In the genomic region with DNA sequence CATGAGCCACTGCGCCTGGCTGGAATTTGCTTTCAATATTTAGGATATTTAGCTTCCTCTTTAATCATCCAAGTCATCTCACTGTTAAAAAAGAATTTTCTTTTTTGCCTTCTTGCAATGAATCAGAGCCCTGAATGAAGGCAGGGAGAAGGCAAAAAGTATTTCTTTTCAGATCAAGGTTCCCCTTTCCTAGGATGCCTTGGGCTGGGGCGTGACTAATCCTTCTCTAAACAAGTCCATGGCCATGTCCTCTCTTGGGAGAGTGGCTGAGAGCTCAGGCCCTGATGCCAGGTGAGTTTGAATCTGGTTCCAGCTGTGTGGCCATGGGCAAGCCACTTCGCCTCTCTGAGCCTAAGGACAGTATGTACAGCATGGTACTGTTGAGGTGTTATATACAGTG, we compare ENCODE assay signal across 24 cellular contexts.
DNase-seq lines count a peak whose midpoint lies in the region; ATAC-seq and TF ChIP-seq lines count a peak whose summit lies in the region.
"Had no signal": no experiment of that assay in that cellular context is flagged by ENCODE, and none has a peak within 500 bp of the region (broad histone marks: within the 10 kb centered on the region; RNA-seq: fewer than 3 reads in every experiment).

No MANE protein-coding gene starts in this region.

- H3K4me3 Mint-ChIP-seq in HFFc6 = no peak overlapping the region
- H3K4me3 Mint-ChIP-seq: activated B cell treated with CpG ODN at 0.5 μM for 24 hours; activated naive CD8-positive, alpha-beta T cell treated with anti-CD3 and anti-CD28 coated beads, Interleukin-2, amount 50 U/mL, for 24 hours; stimulated activated memory B cell treated with anti-CD40 and anti-IgM and Interleukin-4, amounts not matched to agents 10 μg/mL and 1 μg/mL and 100 μg/mL, for 72 hours had no signal

- no peaks in the 10 kb centered on the region for H3K79me1 ChIP-seq in trophoblast cell (ENCODE audit: low read length)

- H3K27me3 ChIP-seq in trophoblast cell (ENCODE audit: insufficient read depth, low read length) = no peaks in the 10 kb centered on the region
- H3K27me3 ChIP-seq: BLaER1 treated with 17β-estradiol and CSF1 and Interleukin-3, amounts not matched to agents 10 nM and 100 nM; brain microvascular endothelial cell; testis had no signal

- DNase-seq in EH (ENCODE audit: low read depth) = peak; percentile 41
- DNase-seq in HFFc6 = peak; percentile 19
- peak; percentile 15 for DNase-seq in fibroblast of the aortic adventitia (ENCODE audit: low read depth)
- peak; percentile 39 to 75 for DNase-seq in trophoblast cell
- no peak for DNase-seq in activated naive CD4-positive, alpha-beta T cell treated with Interleukin-2 at 50 U/mL for 16 hours
- DNase-seq: activated B cell treated with CpG ODN at 0.5 μM for 24 hours; activated CD4-positive, alpha-beta T cell treated with anti-CD3 and anti-CD28 coated beads, Interleukin-2, amount 50 U/mL, for 48 hours; activated naive CD8-positive, alpha-beta T cell treated with anti-CD3 and anti-CD28 coated beads, Interleukin-2, amount 50 U/mL, for 24 hours; brain microvascular endothelial cell; cortex of kidney; KG1; mammary epithelial cell; NCI-H146; NCI-H2171; NCI-H510A treated with DMSO at 0.1 percent for 48 hours; NK-92 treated with Interleukin-12 subunit alpha and Interleukin-12 subunit beta, amount 100 ng/mL, for 24 hours; SIG-M5; stimulated activated CD4-positive, alpha-beta T cell treated with anti-CD3 and anti-CD28 coated beads, Interleukin-4, amount 100 ng/mL, for 1 hour; testis had no signal

- H3K4me3 ChIP-seq in fibroblast of the aortic adventitia (ENCODE audit: low read depth, low read length) (no peak overlapping the region), trophoblast cell (ENCODE audit: low read depth, low read length) (no peak overlapping the region)
- H3K4me3 ChIP-seq: BLaER1 treated with 17β-estradiol and CSF1 and Interleukin-3, amounts not matched to agents 10 nM and 100 nM; testis had no signal

- ATAC-seq in GM21526 (IDR thresholded peaks at IDR 0.05; ENCODE audit: low FRiP score, unreplicated experiment) (no peak), GM21619 (IDR thresholded peaks at IDR 0.05; ENCODE audit: unreplicated experiment) (no peak), GM19023 (IDR thresholded peaks at IDR 0.05; ENCODE audit: unreplicated experiment) (no peak)
- ATAC-seq: activated naive CD8-positive, alpha-beta T cell treated with anti-CD3 and anti-CD28 coated beads, Interleukin-2, amount 50 U/mL, for 24 hours; stimulated activated memory B cell treated with anti-CD40 and anti-IgM and Interleukin-4, amounts not matched to agents 10 μg/mL and 1 μg/mL and 100 μg/mL, for 72 hours had no signal

- H3K27me3 Mint-ChIP-seq in HFFc6 (ENCODE audit: insufficient read depth) = peaks cover 64% of the 10 kb centered on the region
- H3K27me3 Mint-ChIP-seq: activated naive CD8-positive, alpha-beta T cell treated with anti-CD3 and anti-CD28 coated beads, Interleukin-2, amount 50 U/mL, for 24 hours had no signal

- H3K4me1 Mint-ChIP-seq in HFFc6 (ENCODE audit: low read depth) = peaks cover 29% of the 10 kb centered on the region
- H3K4me1 Mint-ChIP-seq: activated B cell treated with CpG ODN at 0.5 μM for 24 hours; activated naive CD8-positive, alpha-beta T cell treated with anti-CD3 and anti-CD28 coated beads, Interleukin-2, amount 50 U/mL, for 24 hours; stimulated activated memory B cell treated with anti-CD40 and anti-IgM and Interleukin-4, amounts not matched to agents 10 μg/mL and 1 μg/mL and 100 μg/mL, for 72 hours had no signal

- no peaks in the 10 kb centered on the region for H3K4me1 ChIP-seq in trophoblast cell (ENCODE audit: control insufficient read depth in 1 of 2, insufficient read depth in 2 of 2, low read length in 2 of 2)

- H4K91ac ChIP-seq in trophoblast cell (ENCODE audit: low read depth, low read length) = no peak overlapping the region

- H4K8ac ChIP-seq in trophoblast cell (ENCODE audit: low read depth, low read length) = no peak overlapping the region

- H3K4ac ChIP-seq in trophoblast cell (ENCODE audit: low read depth, low read length) = no peak overlapping the region

- no peak overlapping the region for H3K9ac ChIP-seq in trophoblast cell (ENCODE audit: low read length)
- H3K9ac ChIP-seq: BLaER1 treated with 17β-estradiol and CSF1 and Interleukin-3, amounts not matched to agents 10 nM and 100 nM had no signal

- no peak overlapping the region for H3K23ac ChIP-seq in trophoblast cell (ENCODE audit: low read length)

- no peaks in the 10 kb centered on the region for H3K79me2 ChIP-seq in trophoblast cell (ENCODE audit: control insufficient read depth, insufficient read depth, low read length, poor library complexity)

- no peak overlapping the region for H4K12ac ChIP-seq in trophoblast cell (ENCODE audit: low read depth, low read length)

- no peak overlapping the region for H2BK12ac ChIP-seq in trophoblast cell (ENCODE audit: low read length)

- H3K18ac ChIP-seq in trophoblast cell (ENCODE audit: low read length) = no peak overlapping the region

- no peaks in the 10 kb centered on the region for H3K9me3 Mint-ChIP-seq in HFFc6
- H3K9me3 Mint-ChIP-seq: activated B cell treated with CpG ODN at 0.5 μM for 24 hours; activated naive CD8-positive, alpha-beta T cell treated with anti-CD3 and anti-CD28 coated beads, Interleukin-2, amount 50 U/mL, for 24 hours had no signal

- no peak overlapping the region for H2BK120ac ChIP-seq in trophoblast cell (ENCODE audit: insufficient read depth, low read length, poor library complexity)

- no peak overlapping the region for H2BK5ac ChIP-seq in trophoblast cell (ENCODE audit: low read depth, low read length, poor library complexity)

- no peak overlapping the region for H3K4me2 ChIP-seq in trophoblast cell (ENCODE audit: low read length)

- no peak overlapping the region for H3K14ac ChIP-seq in trophoblast cell (ENCODE audit: low read length)

- no peaks in the 10 kb centered on the region; the same call in 1 of the 2 replicates for H3K36me3 Mint-ChIP-seq in HFFc6 (ENCODE audit: low read depth)
- H3K36me3 Mint-ChIP-seq: stimulated activated memory B cell treated with anti-CD40 and anti-IgM and Interleukin-4, amounts not matched to agents 10 μg/mL and 1 μg/mL and 100 μg/mL, for 72 hours had no signal

- WGBS in trophoblast cell (ENCODE audit: extremely low coverage, insufficient coverage, insufficient read length) = no CpG with 5 or more reads among the region's 3 CpGs

- no peaks in the 10 kb centered on the region for H3K36me3 ChIP-seq in trophoblast cell (ENCODE audit: control insufficient read depth in 1 of 2, insufficient read depth in 2 of 2, low read length in 2 of 2)
- H3K36me3 ChIP-seq: BLaER1 treated with 17β-estradiol and CSF1 and Interleukin-3, amounts not matched to agents 10 nM and 100 nM; brain microvascular endothelial cell had no signal

- no peak overlapping the region for H3K27ac Mint-ChIP-seq in HFFc6
- H3K27ac Mint-ChIP-seq: activated B cell treated with CpG ODN at 0.5 μM for 24 hours; activated naive CD8-positive, alpha-beta T cell treated with anti-CD3 and anti-CD28 coated beads, Interleukin-2, amount 50 U/mL, for 24 hours; stimulated activated memory B cell treated with anti-CD40 and anti-IgM and Interleukin-4, amounts not matched to agents 10 μg/mL and 1 μg/mL and 100 μg/mL, for 72 hours had no signal

- H3K9me3 ChIP-seq in trophoblast cell (ENCODE audit: insufficient read depth, low read depth, low read length) = peaks cover 2% of the 10 kb centered on the region
- H3K9me3 ChIP-seq: BLaER1 treated with 17β-estradiol and CSF1 and Interleukin-3, amounts not matched to agents 10 nM and 100 nM; testis had no signal

- TF ChIP-seq CTCF in HFFc6 (IDR thresholded peaks at IDR 0.05) = no peak
- no peak for TF ChIP-seq CTCF in fibroblast of the aortic adventitia (IDR thresholded peaks at IDR 0.05; ENCODE audit: insufficient read depth, low read length)

- no peak overlapping the region for H2AK5ac ChIP-seq in trophoblast cell (ENCODE audit: low read length)

- H3K27ac ChIP-seq in trophoblast cell (ENCODE audit: low read depth, low read length) = no peak overlapping the region
- H3K27ac ChIP-seq: BLaER1 treated with 17β-estradiol and CSF1 and Interleukin-3, amounts not matched to agents 10 nM and 100 nM; brain microvascular endothelial cell had no signal

- H2AFZ ChIP-seq in trophoblast cell (ENCODE audit: insufficient read depth, low read length, poor library complexity) = no peak overlapping the region
